ENCODE assay signal across 24 cellular contexts in the genomic region with DNA sequence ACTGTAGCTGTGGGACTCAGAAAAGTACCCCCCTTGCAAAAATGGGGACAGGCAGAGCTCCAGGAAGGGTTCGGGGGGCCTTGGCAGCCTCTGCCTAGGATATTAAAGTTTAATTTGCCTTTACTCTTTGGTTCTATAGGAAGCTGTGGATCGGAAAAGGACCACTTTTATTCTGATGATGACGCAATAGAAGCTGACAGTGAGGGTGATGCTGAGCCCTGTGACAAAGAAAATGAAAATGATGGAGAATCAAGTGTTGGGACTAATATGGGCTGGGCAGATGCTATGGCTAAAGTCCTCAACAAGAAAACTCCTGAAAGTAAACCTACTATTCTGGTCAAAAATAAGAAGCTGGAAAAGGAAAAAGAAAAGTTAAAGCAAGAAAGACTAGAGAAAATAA. TPM values are rescaled to one million over a fixed set of nuclear protein-coding genes. Genes with fewer than 3 reads are reported as not detected.
DNase-seq lines count a peak whose midpoint lies in the region; ATAC-seq, FAIRE-seq and TF ChIP-seq lines count a peak whose summit lies in the region.
"Had no signal": no experiment of that assay in that cellular context is flagged by ENCODE, and none has a peak within 500 bp of the region (broad histone marks: within the 10 kb centered on the region; RNA-seq: fewer than 3 reads in every experiment).

No MANE protein-coding gene starts in this region.

- H3K79me2 ChIP-seq in HepG2 (ENCODE audit: insufficient read depth, low read length) (peaks cover 16% of the 10 kb centered on the region), hepatocyte (peaks cover 20% of the 10 kb centered on the region)

- H3K36me3 ChIP-seq in HepG2 (replicated peaks in 1 of 2; ENCODE audit: control insufficient read depth in 1 of 2, insufficient read depth in 2 of 2, low read length in 2 of 2) = peaks cover 11 to 30% of the 10 kb centered on the region in 2 experiments; a peak in 4 of 5 replicates
- peaks cover 0 to 3% (median 0%) of the 10 kb centered on the region in 4 donors for H3K36me3 ChIP-seq in right lobe of liver
- no peaks in the 10 kb centered on the region for H3K36me3 ChIP-seq in hepatocyte (replicated peaks; ENCODE audit: insufficient read depth, low read depth)

- TF ChIP-seq RAD21 in HepG2 (CRISPR knock-in tag; IDR thresholded peaks at IDR 0.05) = no peak

- H3K27ac ChIP-seq in HepG2 (ENCODE audit: extremely low read length, insufficient read depth, low read length) (no peak overlapping the region), right lobe of liver (no peak overlapping the region), VCaP (peak overlapping the region; percentile 80), hepatocyte (no peak overlapping the region)
- H3K27ac ChIP-seq: 22Rv1, SJSA1 had no signal

- DNase-seq in HepG2 (ENCODE audit: low spot score) = no peak
- DNase-seq in right lobe of liver = no peak
- DNase-seq in hepatocyte (ENCODE audit: low spot score) = no peak
- DNase-seq in activated gamma-delta T cell (lab: John Stamatoyannopoulos, UW) = no peak
- no peak for DNase-seq in NCI-H446 (lab: John Stamatoyannopoulos, UW)
- DNase-seq: ACHN, BE2C, Calu3, DMS79 treated with DMSO at 0.1 percent for 48 hours, GF-D8, KBM-7, MG63, NCI-H2029, NCI-H2227 treated with DMSO at 0.1 percent for 48 hours, NCI-H510A, NCI-H69, Right ventricle myocardium superior, RPMI8226 had no signal

- H4K20me1 ChIP-seq in HepG2 (ENCODE audit: insufficient read depth, low read length) (no peaks in the 10 kb centered on the region; the same call in 1 of the 2 replicates), hepatocyte (ENCODE audit: insufficient read depth, poor library complexity, severe bottlenecking) (no peaks in the 10 kb centered on the region)

- POLR2A ChIA-PET in HepG2 (lab: Yijun Ruan, JAX) = no interaction called here

- H3K4me1 ChIP-seq in HepG2 (ENCODE audit: insufficient read depth, low read length) (no peaks in the 10 kb centered on the region), right lobe of liver (no peaks in the 10 kb centered on the region), hepatocyte (ENCODE audit: insufficient read depth) (no peaks in the 10 kb centered on the region)

- no peak for TF ChIP-seq EP300 in HepG2 (IDR thresholded peaks at IDR 0.05; ENCODE audit: low read depth in 2 of 2, low read length in 2 of 2)
- no peak for TF ChIP-seq EP300 in HepG2 (CRISPR knock-in tag; IDR thresholded peaks at IDR 0.05; ENCODE audit: borderline replicate concordance)

- intact Hi-C loops in HepG2 (cut with micrococcal nuclease; ENCODE audit: unreplicated experiment) = no loop called here
- intact Hi-C loops in right lobe of liver (cut with DNase I) = no loop called here

- no TSS peak for BruUV-seq in HepG2 (replicated peaks; lab: Mats Ljungman, UMichigan)

- ATAC-seq in HepG2 (no peak), right lobe of liver (no peak), HG02840 (IDR thresholded peaks at IDR 0.05; ENCODE audit: low FRiP score, unreplicated experiment) (no peak)

- WGBS in HepG2 (ENCODE audit: low lambda C conversion rate) = 93% methylated on average over 3 of the region's 3 CpGs
- WGBS in right lobe of liver (ENCODE audit: insufficient coverage, low coverage, low lambda C conversion rate, missing lambda C conversion rate) = 100% methylated on average over 3 of the region's 3 CpGs
- 77% methylated on average over 3 of the region's 3 CpGs for WGBS in hepatocyte (ENCODE audit: low lambda C conversion rate, missing lambda C conversion rate)

- H2AFZ ChIP-seq in HepG2 (ENCODE audit: low read length) = no peak overlapping the region
- H2AFZ ChIP-seq in hepatocyte = no peak overlapping the region

- no peak overlapping the region for H3K4me3 ChIP-seq in HepG2 (replicated peaks in 1 of 3; ENCODE audit: insufficient read depth in 1 of 3, low read depth in 2 of 3, low read length in 3 of 3)
- H3K4me3 ChIP-seq in right lobe of liver = no peak overlapping the region
- no peak overlapping the region for H3K4me3 ChIP-seq in hepatocyte
- H3K4me3 ChIP-seq: MG63, SJSA1 had no signal

- H3K4me2 ChIP-seq in HepG2 (ENCODE audit: low read depth, low read length) (no peak overlapping the region), hepatocyte (peak overlapping the region; percentile 21)

- H3K9me2 ChIP-seq in hepatocyte (replicated peaks; ENCODE audit: insufficient read depth) = no peaks in the 10 kb centered on the region

- FAIRE-seq in HepG2 (lab: Jason Lieb, UNC) = no peak
- FAIRE-seq: GM12891, H54 had no signal

- TF ChIP-seq CTCF in HepG2 (CRISPR knock-in tag; IDR thresholded peaks at IDR 0.05) (no peak), right lobe of liver (IDR thresholded peaks at IDR 0.05) (no peak), VCaP (conservative IDR thresholded peaks at IDR 0.05) (no peak), hepatocyte (IDR thresholded peaks at IDR 0.05; ENCODE audit: poor library complexity) (no peak)

- in situ Hi-C loops in HepG2 (cut with HindIII; ENCODE audit: extremely low pct_ligation_motif_present, low pct_unique_long_range_greater_than_20kb) = no loop called here

- CTCF ChIA-PET in HepG2 (lab: Yijun Ruan, JAX; ENCODE audit: low intra/inter-chr PET ratio, low total read pairs) = no interaction called here

- TF ChIP-seq POLR2A in HepG2 (IDR thresholded peaks at IDR 0.05; ENCODE audit: insufficient read depth in 1 of 2, low read depth in 2 of 2, low read length in 2 of 2) = no peak
- TF ChIP-seq POLR2A in right lobe of liver (IDR thresholded peaks at IDR 0.05) = no peak

- no peak overlapping the region for H3K9ac ChIP-seq in HepG2 (ENCODE audit: insufficient read depth, low read depth, low read length)

- no peaks in the 10 kb centered on the region; a peak in 1 of 5 replicates for H3K27me3 ChIP-seq in HepG2 (ENCODE audit: control insufficient read depth in 1 of 2, insufficient read depth in 2 of 2, low read length in 2 of 2)
- no peaks in the 10 kb centered on the region for H3K27me3 ChIP-seq in right lobe of liver
- H3K27me3 ChIP-seq in hepatocyte = no peaks in the 10 kb centered on the region
- H3K27me3 ChIP-seq: BE2C, MG63, SJSA1 had no signal

- H3K9me3 ChIP-seq in HepG2 (ENCODE audit: low read length) = no peaks in the 10 kb centered on the region
- no peaks in the 10 kb centered on the region for H3K9me3 ChIP-seq in right lobe of liver
- H3K9me3 ChIP-seq in hepatocyte (ENCODE audit: low read depth) = no peaks in the 10 kb centered on the region
- H3K9me3 ChIP-seq: BE2C, MG63, SJSA1 had no signal

RNA-seq across cellular contexts. Expression of a gene that starts 17.1 kb away (rescaled TPM):
- 37.5 and 57.1 TPM in 2 replicates for total RNA-seq in HepG2 (2016; rRNA removed; fragmentation: Illumina TruSeq; extraction: Trizol)
- total RNA-seq in HepG2 (2016; cell fraction: cytosol; rRNA removed; fragmentation: Illumina TruSeq; extraction: Trizol; ENCODE audit: low read depth) = 0.61 and 2.3 TPM in 2 replicates
- total RNA-seq in HepG2 (2016; cell fraction: insoluble cytoplasmic fraction; rRNA removed; fragmentation: Illumina TruSeq; extraction: Trizol) = 32.9 and 43.9 TPM in 2 replicates
- 3.3 and 5.4 TPM in 2 replicates for total RNA-seq in HepG2 (2016; cell fraction: membrane; rRNA removed; fragmentation: Illumina TruSeq; extraction: Trizol)
- 30.8 and 35.0 TPM in 2 replicates for total RNA-seq in HepG2 (2016; cell fraction: nucleus; rRNA removed; fragmentation: Illumina TruSeq; extraction: Trizol)
- polyA plus RNA-seq in HepG2 (2011; rRNA removed) = 1.6 and 2.1 TPM in 2 replicates
- polyA plus RNA-seq in HepG2 (2011; cell fraction: cytosol; rRNA removed) = 0.55 and 1.2 TPM in 2 replicates
- polyA plus RNA-seq in HepG2 (2011; cell fraction: nucleus; rRNA removed) = 0.79 and 1.7 TPM in 2 replicates
- polyA plus RNA-seq in HepG2 (2012) = 4.9 and 9.7 TPM in 2 replicates
- polyA plus RNA-seq in HepG2 (2016; cell fraction: cytosol; fragmentation: Illumina TruSeq; extraction: Trizol; ENCODE audit: low read depth) = 1.6 and 1.9 TPM in 2 replicates
- 40.4 and 42.5 TPM in 2 replicates for polyA plus RNA-seq in HepG2 (2016; cell fraction: insoluble cytoplasmic fraction; fragmentation: Illumina TruSeq; extraction: Trizol; ENCODE audit: low read depth)
- polyA plus RNA-seq in HepG2 (2016; cell fraction: membrane; fragmentation: Illumina TruSeq; extraction: Trizol; ENCODE audit: low read depth) = 2.0 and 2.8 TPM in 2 replicates
- 11.0 and 15.5 TPM in 2 replicates for polyA plus RNA-seq in HepG2 (2016; cell fraction: nucleus; fragmentation: Illumina TruSeq; extraction: Trizol; ENCODE audit: insufficient read depth, low read depth)
- polyA minus RNA-seq in HepG2 (2011; rRNA and poly(A)+ RNA removed; ENCODE audit: low replicate concordance) = 1.8 and 2.6 TPM in 2 replicates
- polyA minus RNA-seq in HepG2 (2011; cell fraction: cytosol; rRNA and poly(A)+ RNA removed) = 2.5 and 3.4 TPM in 2 replicates
- 10.8 and 16.3 TPM in 2 replicates for polyA minus RNA-seq in HepG2 (2011; cell fraction: nucleus; rRNA and poly(A)+ RNA removed)
- 10 to 100 TPM in 1 of 6 experiments, 1 to 10 TPM in 5; 2.6 to 10.0 (median 5.4) TPM for total RNA-seq in right lobe of liver
- total RNA-seq in hepatocyte = 6.7 and 7.7 TPM in 2 replicates
- 9.0 and 12.6 TPM in 2 replicates for polyA plus RNA-seq in hepatocyte

RNA-seq across cellular contexts. Expression of a gene that starts 43.0 kb away (rescaled TPM):
- total RNA-seq in HepG2 (2016; rRNA removed; fragmentation: Illumina TruSeq; extraction: Trizol) = not detected in 2 replicates
- not detected in 2 replicates for total RNA-seq in HepG2 (2016; cell fraction: cytosol; rRNA removed; fragmentation: Illumina TruSeq; extraction: Trizol; ENCODE audit: low read depth)
- total RNA-seq in HepG2 (2016; cell fraction: insoluble cytoplasmic fraction; rRNA removed; fragmentation: Illumina TruSeq; extraction: Trizol) = 0.07 TPM in 1 of 2 replicates, not detected in the other
- not detected in 2 replicates for total RNA-seq in HepG2 (2016; cell fraction: membrane; rRNA removed; fragmentation: Illumina TruSeq; extraction: Trizol)
- 0.44 TPM in 1 of 2 replicates, not detected in the other for total RNA-seq in HepG2 (2016; cell fraction: nucleus; rRNA removed; fragmentation: Illumina TruSeq; extraction: Trizol)
- 0.07 and 0.08 TPM in 2 replicates for polyA plus RNA-seq in HepG2 (2011; rRNA removed)
- polyA plus RNA-seq in HepG2 (2011; cell fraction: cytosol; rRNA removed) = not detected in 2 replicates
- 0.03 and 0.09 TPM in 2 replicates for polyA plus RNA-seq in HepG2 (2011; cell fraction: nucleus; rRNA removed)
- polyA plus RNA-seq in HepG2 (2012) = 0.05 TPM in 1 of 2 replicates, not detected in the other
- polyA plus RNA-seq in HepG2 (2016; cell fraction: cytosol; fragmentation: Illumina TruSeq; extraction: Trizol; ENCODE audit: low read depth) = not detected in 2 replicates
- polyA plus RNA-seq in HepG2 (2016; cell fraction: insoluble cytoplasmic fraction; fragmentation: Illumina TruSeq; extraction: Trizol; ENCODE audit: low read depth) = not detected in 2 replicates
- polyA plus RNA-seq in HepG2 (2016; cell fraction: membrane; fragmentation: Illumina TruSeq; extraction: Trizol; ENCODE audit: low read depth) = not detected in 2 replicates
- polyA plus RNA-seq in HepG2 (2016; cell fraction: nucleus; fragmentation: Illumina TruSeq; extraction: Trizol; ENCODE audit: insufficient read depth, low read depth) = not detected in 2 replicates
- 0.19 TPM in 1 of 2 replicates, not detected in the other for polyA minus RNA-seq in HepG2 (2011; rRNA and poly(A)+ RNA removed; ENCODE audit: low replicate concordance)
- not detected in 2 replicates for polyA minus RNA-seq in HepG2 (2011; cell fraction: cytosol; rRNA and poly(A)+ RNA removed)
- 0.25 and 0.26 TPM in 2 replicates for polyA minus RNA-seq in HepG2 (2011; cell fraction: nucleus; rRNA and poly(A)+ RNA removed)
- 1 to 10 TPM in 1 of 6 experiments, under 1 TPM in 5; 0.18 to 2.8 (median 0.34) TPM for total RNA-seq in right lobe of liver
- total RNA-seq in hepatocyte = 15.0 and 17.1 TPM in 2 replicates
- 6.7 and 13.6 TPM in 2 replicates for polyA plus RNA-seq in hepatocyte
